In the genomic region with DNA sequence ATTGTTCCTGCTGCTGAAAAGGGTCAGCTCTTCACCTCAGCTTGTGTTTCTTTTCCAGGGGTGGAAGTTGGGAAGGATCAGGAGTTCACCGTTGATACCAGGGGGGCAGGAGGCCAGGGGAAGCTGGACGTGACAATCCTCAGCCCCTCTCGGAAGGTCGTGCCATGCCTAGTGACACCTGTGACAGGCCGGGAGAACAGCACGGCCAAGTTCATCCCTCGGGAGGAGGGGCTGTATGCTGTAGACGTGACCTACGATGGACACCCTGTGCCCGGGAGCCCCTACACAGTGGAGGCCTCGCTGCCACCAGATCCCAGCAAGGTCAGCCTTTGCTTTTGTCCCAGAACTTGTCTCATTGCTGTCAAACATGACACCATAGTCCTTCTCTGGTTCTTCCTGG, we compare ENCODE assay signal across 23 cellular contexts.
"Had no signal": no experiment of that assay in that cellular context is flagged by ENCODE, and none has a peak within 500 bp of the region (broad histone marks: within the 10 kb centered on the region; RNA-seq: fewer than 3 reads in every experiment).

No MANE protein-coding gene starts in this region.

- H3K27ac ChIP-seq: breast epithelium, colonic mucosa, lower lobe of right lung had no signal

- H3K36me3 ChIP-seq: breast epithelium had no signal

- H3K4me1 ChIP-seq: breast epithelium, colonic mucosa had no signal

- ATAC-seq: activated naive CD4-positive, alpha-beta T cell treated with anti-CD3 and anti-CD28 coated beads, Interleukin-2, amount 50 U/mL, for 72 hours; activated T-helper 17 cell treated with anti-CD3 and anti-CD28 coated beads, Interleukin-2, amount 50 U/mL, for 72 hours; effector memory CD8-positive, alpha-beta T cell; left colon; mucosa of descending colon; T-cell; WTC11 had no signal

- H3K4me3 ChIP-seq: ascending aorta, breast epithelium, colonic mucosa, dorsolateral prefrontal cortex, esophagus squamous epithelium, heart right ventricle, lower lobe of right lung, mucosa of descending colon had no signal

- H3K9me3 ChIP-seq: ascending aorta, breast epithelium, colonic mucosa, esophagus squamous epithelium, heart right ventricle, lower lobe of right lung, mucosa of descending colon had no signal

- FAIRE-seq: keratinocyte had no signal

- H3K27me3 ChIP-seq: ascending aorta, breast epithelium, colonic mucosa, dorsolateral prefrontal cortex, esophagus squamous epithelium, heart right ventricle had no signal

- DNase-seq: activated CD4-positive, alpha-beta T cell treated with anti-CD3 and anti-CD28 coated beads, Interleukin-2, amount 50 U/mL, for 4 hours; activated CD8-positive, alpha-beta memory T cell treated with anti-CD3 and anti-CD28 coated beads for 24 hours; activated CD8-positive, alpha-beta memory T cell treated with anti-CD3 and anti-CD28 coated beads, Interleukin-2, amount 50 U/mL, for 4 hours; activated T-cell treated with anti-CD3 and anti-CD28 coated beads, Interleukin-2, amount 50 U/mL, for 24 hours; colonic mucosa; dorsolateral prefrontal cortex; effector memory CD8-positive, alpha-beta T cell; esophagus squamous epithelium; heart right ventricle; left colon; lower lobe of right lung; mesendoderm; mucosa of descending colon; nucleus accumbens; stimulated activated CD4-positive, alpha-beta T cell treated with anti-CD3 and anti-CD28 coated beads, Interleukin-4, amount 100 ng/mL, for 24 hours; stimulated activated naive CD4-positive, alpha-beta T cell treated with Interleukin-2 at 50 U/mL for 16 hours; T-cell had no signal
